23 cellular contexts compared by ENCODE assay signal in genomic region chr7:24143547-24143946, GRCh38.
DNase-seq lines count a peak whose midpoint lies in the region; TF ChIP-seq lines count a peak whose summit lies in the region.
"Had no signal": no experiment of that assay in that cellular context is flagged by ENCODE, and none has a peak within 500 bp of the region (broad histone marks: within the 10 kb centered on the region; RNA-seq: fewer than 3 reads in every experiment).

No MANE protein-coding gene starts in this region.

- H3K4me1 ChIP-seq in HEK293 (ENCODE audit: control insufficient read depth, insufficient read depth, low read length) = no peaks in the 10 kb centered on the region
- H3K4me1 ChIP-seq: Peyer's patch had no signal

- no peak overlapping the region for H3K4me3 Mint-ChIP-seq in chondrocyte (ENCODE audit: unreplicated experiment)

- TF ChIP-seq CTCF in HEK293 (tag by site-specific recombination; IDR thresholded peaks at IDR 0.05) = no peak
- no peak for TF ChIP-seq CTCF in chondrocyte (IDR thresholded peaks at IDR 0.05)

- H3K9me3 ChIP-seq in HEK293 (ENCODE audit: control insufficient read depth, insufficient read depth, low read depth, low read length) = no peaks in the 10 kb centered on the region
- H3K9me3 ChIP-seq: Peyer's patch had no signal

- no peaks in the 10 kb centered on the region for H3K36me3 Mint-ChIP-seq in chondrocyte (ENCODE audit: low read depth)

- no peaks in the 10 kb centered on the region for H3K4me1 Mint-ChIP-seq in chondrocyte (ENCODE audit: low read depth)

- H3K4me3 ChIP-seq in HEK293 (ENCODE audit: low read depth, low read length) = no peak overlapping the region
- H3K4me3 ChIP-seq: GM23248, Peyer's patch had no signal

- H3K27ac ChIP-seq in HEK293 (ENCODE audit: extremely low read depth, low read depth, low read length) = no peak overlapping the region
- H3K27ac ChIP-seq: C4-2B, GM23248, Peyer's patch had no signal

- POLR2A ChIA-PET in HEK293 (lab: Yijun Ruan, JAX) = no interaction called here

- no peaks in the 10 kb centered on the region for H3K36me3 ChIP-seq in HEK293 (ENCODE audit: control insufficient read depth in 2 of 2, insufficient read depth in 1 of 2, low read length in 2 of 2)
- H3K36me3 ChIP-seq: Peyer's patch had no signal

- peak; percentile 81 for DNase-seq in Daoy (ENCODE audit: low read depth)
- peak; percentile 33 for DNase-seq in RPMI7951 (ENCODE audit: low read depth)
- peak; percentile 11 for DNase-seq in iris pigment epithelial cell (ENCODE audit: low read depth)
- no peak for DNase-seq in activated CD8-positive, alpha-beta memory T cell treated with anti-CD3 and anti-CD28 coated beads, Interleukin-2, amount 50 U/mL, for 48 hours
- DNase-seq in activated CD4-positive, CD25-positive, alpha-beta regulatory T cell treated with anti-CD3 and anti-CD28 coated beads, Interleukin-2, amount 50 U/mL, for 72 hours = no peak
- no peak for DNase-seq in DMS153 treated with DMSO at 0.1 percent for 48 hours (lab: John Stamatoyannopoulos, UW; ENCODE audit: unreplicated experiment)
- no peak for DNase-seq in chondrocyte (ENCODE audit: low spot score)
- DNase-seq: AML-193, DND-41, GDM1, GM23248, KG1, NCI-H1092, NCI-H1436 treated with DMSO at 0.1 percent for 48 hours, NCI-H2081, NCI-H2171 treated with DMSO at 0.1 percent for 48 hours, NCI-H446 treated with DMSO at 0.1 percent for 48 hours, NCI-H69, Peyer's patch, Right ventricle myocardium superior, SW 1271 had no signal

- no peaks in the 10 kb centered on the region for H3K9me3 Mint-ChIP-seq in chondrocyte (ENCODE audit: low read depth)

- peaks cover 9% of the 10 kb centered on the region for H3K27me3 Mint-ChIP-seq in chondrocyte (ENCODE audit: low read depth)

- no peak overlapping the region for H3K27ac Mint-ChIP-seq in chondrocyte (ENCODE audit: unreplicated experiment)

- CTCF ChIA-PET in HEK293 (lab: Yijun Ruan, JAX) = interaction anchor here (0.6 kb wide), 1 partner anchor 538 kb away, joined by 3 read pairs; no protein-coding TSS in a partner anchor

TF ChIP-seq in HEK293, 187 proteins besides CTCF, POLR2A, EP300 and RAD21:
- TF ChIP-seq ZIC2 (tag by site-specific recombination; IDR thresholded peaks at IDR 0.05) = peak; percentile 38
- TF ChIP-seq, protein P1, sequence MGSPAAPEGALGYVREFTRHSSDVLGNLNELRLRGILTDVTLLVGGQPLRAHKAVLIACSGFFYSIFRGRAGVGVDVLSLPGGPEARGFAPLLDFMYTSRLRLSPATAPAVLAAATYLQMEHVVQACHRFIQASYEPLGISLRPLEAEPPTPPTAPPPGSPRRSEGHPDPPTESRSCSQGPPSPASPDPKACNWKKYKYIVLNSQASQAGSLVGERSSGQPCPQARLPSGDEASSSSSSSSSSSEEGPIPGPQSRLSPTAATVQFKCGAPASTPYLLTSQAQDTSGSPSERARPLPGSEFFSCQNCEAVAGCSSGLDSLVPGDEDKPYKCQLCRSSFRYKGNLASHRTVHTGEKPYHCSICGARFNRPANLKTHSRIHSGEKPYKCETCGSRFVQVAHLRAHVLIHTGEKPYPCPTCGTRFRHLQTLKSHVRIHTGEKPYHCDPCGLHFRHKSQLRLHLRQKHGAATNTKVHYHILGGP (tag by site-specific recombination; IDR thresholded peaks at IDR 0.05) = peak; percentile 99
- TF ChIP-seq ZNF202 (tag by site-specific recombination; IDR thresholded peaks at IDR 0.05; ENCODE audit: borderline replicate concordance) = no peak
- no peak for TF ChIP-seq KLF16 (tag by site-specific recombination; IDR thresholded peaks at IDR 0.05)

Comparison
In these comparisons a context has a peak if more than half of its experiments do, and no peak if none do; other contexts are left out.
1. DNase-seq: peak in Daoy (single experiment), RPMI7951 (single experiment) and iris pigment epithelial cell (single experiment); none in activated CD8-positive, alpha-beta memory T cell treated with anti-CD3 and anti-CD28 coated beads, Interleukin-2, amount 50 U/mL, for 48 hours (single experiment), activated CD4-positive, CD25-positive, alpha-beta regulatory T cell treated with anti-CD3 and anti-CD28 coated beads, Interleukin-2, amount 50 U/mL, for 72 hours (single experiment), DMS153 treated with DMSO at 0.1 percent for 48 hours (single experiment) and chondrocyte (single experiment).